ENCODE assay signal across 12 cellular contexts in genomic region chr9:82923410-82924242, GRCh38.
DNase-seq lines count a peak whose midpoint lies in the region; ATAC-seq and TF ChIP-seq lines count a peak whose summit lies in the region.
"Had no signal": no experiment of that assay in that cellular context is flagged by ENCODE, and none has a peak within 500 bp of the region (broad histone marks: within the 10 kb centered on the region; RNA-seq: fewer than 3 reads in every experiment).

No MANE protein-coding gene starts in this region.

- H3K27me3 ChIP-seq in BLaER1 (no peaks in the 10 kb centered on the region), Loucy (ENCODE audit: insufficient read depth, low read length, poor library complexity, severe bottlenecking) (no peaks in the 10 kb centered on the region), MM.1S (replicated peaks; ENCODE audit: insufficient read depth, low read length) (no peaks in the 10 kb centered on the region)

- H3K27ac ChIP-seq in BLaER1 (peak overlapping the region; percentile 51), MM.1S (ENCODE audit: low read length) (no peak overlapping the region)

- H2AFZ ChIP-seq in Loucy (ENCODE audit: low read length) (peak overlapping the region; percentile 80), MM.1S (ENCODE audit: low read length) (no peak overlapping the region)

- H4K20me1 ChIP-seq in BLaER1: no peaks in the 10 kb centered on the region
- no peaks in the 10 kb centered on the region for H4K20me1 ChIP-seq in Loucy (ENCODE audit: insufficient read depth, low read length, poor library complexity, severe bottlenecking)
- no peaks in the 10 kb centered on the region for H4K20me1 ChIP-seq in MM.1S (ENCODE audit: insufficient read depth, low read length)

- H3K79me2 ChIP-seq in Loucy (ENCODE audit: insufficient read depth, low read length) (no peaks in the 10 kb centered on the region), MM.1S (ENCODE audit: low read length) (no peaks in the 10 kb centered on the region)

- H3K4me3 ChIP-seq in BLaER1: peak overlapping the region; percentile 34
- H3K4me3 ChIP-seq in Loucy (ENCODE audit: low read length, poor library complexity, severe bottlenecking): peak overlapping the region; percentile 57
- no peak overlapping the region for H3K4me3 ChIP-seq in epithelial cell of esophagus (ENCODE audit: low read length)
- H3K4me3 ChIP-seq in MM.1S (ENCODE audit: low read length): no peak overlapping the region
- H3K4me3 ChIP-seq: smooth muscle cell had no signal

- no peaks in the 10 kb centered on the region for H3K36me3 ChIP-seq in BLaER1
- no peaks in the 10 kb centered on the region for H3K36me3 ChIP-seq in Loucy (ENCODE audit: insufficient read depth, low read length)
- H3K36me3 ChIP-seq in MM.1S (replicated peaks; ENCODE audit: insufficient read depth, low read length): no peaks in the 10 kb centered on the region

- H3F3A ChIP-seq in Loucy (ENCODE audit: low read depth) (no peaks in the 10 kb centered on the region), MM.1S (ENCODE audit: insufficient read depth, low read length) (no peaks in the 10 kb centered on the region)

- peak overlapping the region; percentile 40; the same call in 1 of the 2 replicates for H3K9ac ChIP-seq in BLaER1
- peak overlapping the region; percentile 68 for H3K9ac ChIP-seq in Loucy (ENCODE audit: low read depth, low read length, poor library complexity, severe bottlenecking)
- H3K9ac ChIP-seq in MM.1S (ENCODE audit: low read length): no peak overlapping the region

- peak; percentile 70 to 89 for DNase-seq in NCI-H524 (lab: John Stamatoyannopoulos, UW)
- DNase-seq in epithelial cell of esophagus (ENCODE audit: low read depth): peak; percentile 27
- DNase-seq in T-helper 1 cell: no peak
- DNase-seq in MM.1S: no peak
- DNase-seq: activated naive CD8-positive, alpha-beta T cell treated with anti-CD3 and anti-CD28 coated beads, Interleukin-2, amount 50 U/mL, for 24 hours; effector memory CD4-positive, alpha-beta T cell; T-cell had no signal

- no peaks in the 10 kb centered on the region for H3K9me3 ChIP-seq in BLaER1
- H3K9me3 ChIP-seq in Loucy (ENCODE audit: insufficient read depth, low read depth, low read length): no peaks in the 10 kb centered on the region
- no peaks in the 10 kb centered on the region for H3K9me3 ChIP-seq in MM.1S (replicated peaks; ENCODE audit: insufficient read depth, low read length)

- no peak for ATAC-seq in GM19324 (IDR thresholded peaks at IDR 0.05; ENCODE audit: low FRiP score, unreplicated experiment)
- ATAC-seq in HG02884 (IDR thresholded peaks at IDR 0.05; ENCODE audit: unreplicated experiment): no peak
- ATAC-seq: activated naive CD8-positive, alpha-beta T cell treated with anti-CD3 and anti-CD28 coated beads, Interleukin-2, amount 50 U/mL, for 24 hours; T-cell had no signal

- H3K4me2 ChIP-seq in BLaER1 (peak overlapping the region; percentile 72), Loucy (ENCODE audit: low read depth, low read length, poor library complexity, severe bottlenecking) (peak overlapping the region; percentile 77), MM.1S (ENCODE audit: low read depth, low read length) (no peak overlapping the region)
- H3K4me2 ChIP-seq: smooth muscle cell had no signal

- H3K9me2 ChIP-seq in Loucy (replicated peaks; ENCODE audit: low read depth, low read length): no peaks in the 10 kb centered on the region
- no peaks in the 10 kb centered on the region for H3K9me2 ChIP-seq in MM.1S (replicated peaks; ENCODE audit: insufficient read depth, low read length)

- H3K4me1 ChIP-seq in BLaER1 (peaks cover 46% of the 10 kb centered on the region), Loucy (ENCODE audit: insufficient read depth, low read length, poor library complexity, severe bottlenecking) (peaks cover 48% of the 10 kb centered on the region), MM.1S (ENCODE audit: low read length) (no peaks in the 10 kb centered on the region)

- TF ChIP-seq CTCF in Loucy (conservative IDR thresholded peaks at IDR 0.05; ENCODE audit: low read length): no peak
- TF ChIP-seq CTCF in epithelial cell of esophagus (IDR thresholded peaks at IDR 0.05; ENCODE audit: insufficient read depth, low read depth, low read length, missing control alignments): no peak
- no peak for TF ChIP-seq CTCF in MM.1S (IDR thresholded peaks at IDR 0.05; ENCODE audit: low read length)

Comparison
In these comparisons a context has a peak if more than half of its experiments do, and no peak if none do; other contexts are left out.
1. H3K4me3 ChIP-seq: peak in BLaER1 (single experiment) and Loucy (single experiment); none in epithelial cell of esophagus (single experiment) and MM.1S (single experiment).
2. DNase-seq: peak in NCI-H524 (2 of 2) and epithelial cell of esophagus (single experiment); none in T-helper 1 cell (0 of 5) and MM.1S (single experiment).